Comparison of ENCODE assay signal across 8 cellular contexts in genomic region chr1:1358433-1359201, GRCh38. TPM values are rescaled to one million over a fixed set of nuclear protein-coding genes. Genes with fewer than 3 reads are reported as not detected.
A peak's percentile ranks its signal among the peaks of the same experiment; 100 is the strongest.
DNase-seq lines count a peak whose midpoint lies in the region; ATAC-seq and TF ChIP-seq lines count a peak whose summit lies in the region.

Gene MXRA8 (minus strand): TSS chr1:1358555. CDS start chr1:1358504, 51 bp downstream.

- H3K27me3 Mint-ChIP-seq in Caco-2 (ENCODE audit: insufficient read depth, unreplicated experiment) (no peaks in the 10 kb centered on the region), WTC11 (ENCODE audit: low read depth) (peaks cover 26% of the 10 kb centered on the region)

- H3K4me1 ChIP-seq in Caco-2: peaks cover 30% of the 10 kb centered on the region
- H3K4me1 ChIP-seq in heart right ventricle: peaks cover 7 to 66% (median 33%) of the 10 kb centered on the region in 9 donors
- no peaks in the 10 kb centered on the region for H3K4me1 ChIP-seq in prostate gland (replicated peaks)

- H3K4me3 Mint-ChIP-seq in Caco-2 (ENCODE audit: unreplicated experiment) (peak within 1 kb of the TSS; percentile 56), WTC11 (no peak within 1 kb of the TSS; the same call in 1 of the 2 replicates)

- DNase-seq in Caco-2: no peak
- no peak for DNase-seq in WTC11 (ENCODE audit: low spot score)
- DNase-seq in heart right ventricle: peak; percentile 75 to 80
- DNase-seq in prostate gland (ENCODE audit: low spot score): no peak
- DNase-seq in dermis blood vessel endothelial cell: no peak
- DNase-seq in NCI-H524 (lab: John Stamatoyannopoulos, UW): no peak
- no peak for DNase-seq in activated naive CD4-positive, alpha-beta T cell (lab: John Stamatoyannopoulos, UW)

- intact Hi-C loops in Caco-2 (cut with micrococcal nuclease; ENCODE audit: unreplicated experiment): no loop called here
- intact Hi-C loops in heart right ventricle (cut with DNase I): loop anchor here in 1 of 10 donors (5.0 kb wide), 1 partner anchor 241 kb away; the partner anchor contains the start of gene C1orf159
- intact Hi-C loops in prostate gland (cut with DNase I): no loop called here

- H3K27me3 ChIP-seq in Caco-2 (replicated peaks; ENCODE audit: control insufficient read depth, insufficient read depth, low read length) (no peaks in the 10 kb centered on the region), heart right ventricle (peaks cover 0 to 87% (median 49%) of the 10 kb centered on the region in 7 donors), prostate gland (replicated peaks; ENCODE audit: insufficient read depth) (no peaks in the 10 kb centered on the region)

- TF ChIP-seq POLR2A in prostate gland (IDR thresholded peaks at IDR 0.05): no peak

- CTCF ChIA-PET in Caco-2 (lab: Charles Lee) (no interaction called here), WTC11 (lab: Charles Lee) (interaction anchor here (1.9 kb wide), 1 partner anchor 12 kb away, joined by 8 read pairs; no protein-coding TSS in a partner anchor)

- POLR2A ChIA-PET in Caco-2 (lab: Charles Lee): no interaction called here
- POLR2A ChIA-PET in WTC11 (lab: Charles Lee): interaction anchor here (1.2 kb wide), 1 partner anchor 13 kb away, joined by 4 read pairs; no protein-coding TSS in a partner anchor

- H3K27ac ChIP-seq in heart right ventricle (peak within 1 kb of the TSS; percentile 57 to 93 (median 85)), prostate gland (peak within 1 kb of the TSS; percentile 72 to 83)

- no peaks in the 10 kb centered on the region for H3K36me3 ChIP-seq in Caco-2 (ENCODE audit: control insufficient read depth, insufficient read depth, low read length)
- peaks cover 0 to 13% (median 0%) of the 10 kb centered on the region in 9 donors for H3K36me3 ChIP-seq in heart right ventricle
- H3K36me3 ChIP-seq in prostate gland: no peaks in the 10 kb centered on the region

- no peak for TF ChIP-seq CTCF in Caco-2 (IDR thresholded peaks at IDR 0.05; ENCODE audit: insufficient read depth in 1 of 2, low read depth in 1 of 2, low read length in 1 of 2, severe bottlenecking in 1 of 2, unreplicated experiment in 1 of 2)
- TF ChIP-seq CTCF in WTC11 (IDR thresholded peaks at IDR 0.05): no peak
- TF ChIP-seq CTCF in heart right ventricle (IDR thresholded peaks at IDR 0.05): no peak
- TF ChIP-seq CTCF in prostate gland (IDR thresholded peaks at IDR 0.05): no peak

- peaks cover 8% of the 10 kb centered on the region for H3K4me1 Mint-ChIP-seq in Caco-2 (ENCODE audit: low read depth, unreplicated experiment)
- peaks cover 23% of the 10 kb centered on the region for H3K4me1 Mint-ChIP-seq in WTC11

- 26 to 27% methylated on average over 27 of the region's 27 CpGs for WGBS in heart right ventricle, 2 donors
- WGBS in prostate gland: 19% methylated on average over 27 of the region's 27 CpGs

- H3K9me3 Mint-ChIP-seq in Caco-2 (ENCODE audit: unreplicated experiment): no peaks in the 10 kb centered on the region
- no peaks in the 10 kb centered on the region for H3K9me3 Mint-ChIP-seq in WTC11

- H3K36me3 Mint-ChIP-seq in Caco-2 (ENCODE audit: insufficient read depth, unreplicated experiment): peaks cover 19% of the 10 kb centered on the region
- no peaks in the 10 kb centered on the region for H3K36me3 Mint-ChIP-seq in WTC11

- H3K27ac Mint-ChIP-seq in Caco-2 (ENCODE audit: unreplicated experiment): peak within 1 kb of the TSS; percentile 30
- peak within 1 kb of the TSS; percentile 45; the same call in 1 of the 2 replicates for H3K27ac Mint-ChIP-seq in WTC11

- H3K9me3 ChIP-seq in Caco-2: no peaks in the 10 kb centered on the region
- H3K9me3 ChIP-seq in heart right ventricle: no peaks in the 10 kb centered on the region
- H3K9me3 ChIP-seq in prostate gland: no peaks in the 10 kb centered on the region

- no peak for ATAC-seq in WTC11
- peak; percentile 27 to 77 (median 70) for ATAC-seq in heart right ventricle
- ATAC-seq in GM18868 (IDR thresholded peaks at IDR 0.05; ENCODE audit: unreplicated experiment): no peak

- BruUV-seq in Caco-2 (replicated peaks; lab: Mats Ljungman, UMichigan): no TSS peak

- no peak within 1 kb of the TSS for H3K4me3 ChIP-seq in Caco-2 (ENCODE audit: low read depth, low read length)
- H3K4me3 ChIP-seq in heart right ventricle: peak within 1 kb of the TSS; percentile 19 to 69 (median 52)
- H3K4me3 ChIP-seq in prostate gland: peak within 1 kb of the TSS; percentile 30 to 37

TF ChIP-seq in WTC11, 78 proteins besides CTCF, POLR2A, EP300 and RAD21 (continues in another document):
- TF ChIP-seq GRHL2 (CRISPR knock-in tag; IDR thresholded peaks at IDR 0.05; ENCODE audit: insufficient replicate concordance, severe bottlenecking) (no peak), ZNF396 (CRISPR knock-in tag; IDR thresholded peaks at IDR 0.05; ENCODE audit: borderline replicate concordance) (no peak), USF1 (CRISPR knock-in tag; IDR thresholded peaks at IDR 0.05) (peak; percentile 69), FOXK1 (CRISPR knock-in tag; IDR thresholded peaks at IDR 0.05) (no peak), ATF1 (CRISPR knock-in tag; IDR thresholded peaks at IDR 0.05) (no peak), ATF2 (CRISPR knock-in tag; IDR thresholded peaks at IDR 0.05; ENCODE audit: borderline replicate concordance, low read depth) (no peak), JAZF1 (CRISPR knock-in tag; IDR thresholded peaks at IDR 0.05) (no peak), MLX (CRISPR knock-in tag; IDR thresholded peaks at IDR 0.05) (no peak), MAX (CRISPR knock-in tag; IDR thresholded peaks at IDR 0.05) (peak; percentile 37; the same call in 1 of the 2 replicates), USF2 (CRISPR knock-in tag; IDR thresholded peaks at IDR 0.05) (peak; percentile 34; the same call in 1 of the 2 replicates), E2F4 (CRISPR knock-in tag; IDR thresholded peaks at IDR 0.05; ENCODE audit: borderline replicate concordance, low read depth) (no peak), NFE2L1 (CRISPR knock-in tag; IDR thresholded peaks at IDR 0.05) (no peak), ZNF317 (CRISPR knock-in tag; IDR thresholded peaks at IDR 0.05; ENCODE audit: borderline replicate concordance, low read depth) (no peak), MYBL2 (CRISPR knock-in tag; IDR thresholded peaks at IDR 0.05) (no peak), ZBTB43 (CRISPR knock-in tag; IDR thresholded peaks at IDR 0.05) (no peak)

RNA-seq across cellular contexts. Expression of gene MXRA8, which starts in this region (rescaled TPM):
- 4.9 and 5.0 TPM in 2 replicates for total RNA-seq in Caco-2 (2022)
- total RNA-seq in WTC11 (2021): 6.7 to 11.2 TPM (median 10.7 TPM) in 3 replicates
- 10 to 100 TPM in 9 of 10 donors, 1 to 10 TPM in 1; 7.2 to 23.3 (median 14.6) TPM for total RNA-seq in heart right ventricle
- 10 to 100 TPM; 28.7 to 35.6 TPM for polyA plus RNA-seq in heart right ventricle
- 100 to 1,000 TPM in 1 of 2 donors, 10 to 100 TPM in 1; 39.0 to 152 TPM for total RNA-seq in prostate gland
- 0.56 and 1.7 TPM in 2 replicates for total RNA-seq in dermis blood vessel endothelial cell

Comparison
In these comparisons a context has a peak if more than half of its experiments do, and no peak if none do; other contexts are left out.
1. DNase-seq: peak in heart right ventricle (2 of 2); none in Caco-2 (0 of 2), WTC11 (single experiment), prostate gland (single experiment), dermis blood vessel endothelial cell (single experiment), NCI-H524 (0 of 2) and activated naive CD4-positive, alpha-beta T cell (0 of 4).
2. ATAC-seq: peak in heart right ventricle (8 of 8); none in WTC11 (single experiment) and GM18868 (single experiment).